In genomic region chr14:61444215-61444768, GRCh38 we compare ENCODE assay signal across 8 cellular contexts.
A peak's percentile ranks its signal among the peaks of the same experiment; 100 is the strongest.
DNase-seq lines count a peak whose midpoint lies in the region; ATAC-seq and TF ChIP-seq lines count a peak whose summit lies in the region.

No MANE protein-coding gene starts in this region.

- no peaks in the 10 kb centered on the region for H3K4me1 Mint-ChIP-seq in glutamatergic neuron (ENCODE audit: low read depth, unreplicated experiment)

- H3K36me3 Mint-ChIP-seq in glutamatergic neuron (ENCODE audit: unreplicated experiment) = no peaks in the 10 kb centered on the region

- no peak for TF ChIP-seq CTCF in glutamatergic neuron (IDR thresholded peaks at IDR 0.05; ENCODE audit: partially characterized antibody, unreplicated experiment)

- POLR2A ChIA-PET in HEK293T (lab: Yijun Ruan, JAX) = no interaction called here

- no peak overlapping the region for H3K4me3 Mint-ChIP-seq in glutamatergic neuron (ENCODE audit: unreplicated experiment)

- ATAC-seq in GM21737 (IDR thresholded peaks at IDR 0.05; ENCODE audit: unreplicated experiment) = peak; percentile 86

- DNase-seq in GDM1 (lab: John Stamatoyannopoulos, UW) (peak; percentile 28), NOMO-1 (lab: John Stamatoyannopoulos, UW; ENCODE audit: unreplicated experiment in 2 of 2) (peak; percentile 67 to 76), HEK293T (ENCODE audit: extremely low spot score) (no peak), NCI-H1105 treated with DMSO at 0.1 percent for 48 hours (lab: John Stamatoyannopoulos, UW) (no peak), glutamatergic neuron (no peak)
- DNase-seq in activated effector memory CD4-positive, alpha-beta T cell treated with Interleukin-2 at 50 U/mL for 16 hours = peak; percentile 43
- peak; percentile 77 for DNase-seq in stimulated activated CD8-positive, alpha-beta memory T cell treated with anti-CD3 and anti-CD28 coated beads, Interleukin-4, amount 100 ng/mL, for 48 hours

- CTCF ChIA-PET in HEK293T (lab: Yijun Ruan, JAX) = no interaction called here

- H3K27ac Mint-ChIP-seq in glutamatergic neuron (ENCODE audit: unreplicated experiment) = no peak overlapping the region

- no peaks in the 10 kb centered on the region for H3K9me3 Mint-ChIP-seq in glutamatergic neuron (ENCODE audit: unreplicated experiment)

- peaks cover 6% of the 10 kb centered on the region for H3K27me3 Mint-ChIP-seq in glutamatergic neuron (ENCODE audit: unreplicated experiment)

TF ChIP-seq in HEK293T, 16 proteins besides CTCF, POLR2A, EP300 and RAD21:
- TF ChIP-seq LEF1 (IDR thresholded peaks at IDR 0.05; ENCODE audit: borderline replicate concordance) (no peak), BHLHE40 (IDR thresholded peaks at IDR 0.05; ENCODE audit: borderline replicate concordance) (no peak), PKNOX1 (IDR thresholded peaks at IDR 0.05) (no peak), TARDBP (IDR thresholded peaks at IDR 0.05) (no peak), ZNF384 (IDR thresholded peaks at IDR 0.05) (no peak), ARNT (IDR thresholded peaks at IDR 0.05) (no peak)

Comparison
In these comparisons a context has a peak if more than half of its experiments do, and no peak if none do; other contexts are left out.
1. DNase-seq: peak in GDM1 (single experiment), NOMO-1 (2 of 2), activated effector memory CD4-positive, alpha-beta T cell treated with Interleukin-2 at 50 U/mL for 16 hours (single experiment) and stimulated activated CD8-positive, alpha-beta memory T cell treated with anti-CD3 and anti-CD28 coated beads, Interleukin-4, amount 100 ng/mL, for 48 hours (single experiment); none in HEK293T (single experiment), NCI-H1105 treated with DMSO at 0.1 percent for 48 hours (single experiment) and glutamatergic neuron (single experiment).